In genomic region chr3:149393355-149394165, GRCh38 we compare ENCODE assay signal across 9 cellular contexts. TPM values are rescaled to one million over a fixed set of nuclear protein-coding genes. Genes with fewer than 3 reads are reported as not detected.
A peak's percentile ranks its signal among the peaks of the same experiment; 100 is the strongest.
DNase-seq lines count a peak whose midpoint lies in the region; ATAC-seq, FAIRE-seq and TF ChIP-seq lines count a peak whose summit lies in the region.
"Had no signal": no experiment of that assay in that cellular context is flagged by ENCODE, and none has a peak within 500 bp of the region (broad histone marks: within the 10 kb centered on the region; RNA-seq: fewer than 3 reads in every experiment).

No MANE protein-coding gene starts in this region.

- TF ChIP-seq CTCF in OCI-LY3 (IDR thresholded peaks at IDR 0.05; ENCODE audit: low read depth, low read length) (peak; percentile 97), mammary epithelial cell (conservative IDR thresholded peaks at IDR 0.05 in 1 of 2, IDR thresholded peaks at IDR 0.05 in 1 of 2; ENCODE audit: extremely low read depth in 1 of 2, insufficient read depth in 1 of 2, low read depth in 1 of 2, low read length in 2 of 2) (peak; percentile 93 to 98), kidney epithelial cell (IDR thresholded peaks at IDR 0.05; ENCODE audit: insufficient read depth, low read length, poor library complexity, severe bottlenecking) (peak; percentile 95)

- ATAC-seq in GM21529 (IDR thresholded peaks at IDR 0.05; ENCODE audit: unreplicated experiment) = peak; percentile 82

- no peaks in the 10 kb centered on the region for H4K20me1 ChIP-seq in OCI-LY3 (ENCODE audit: insufficient read depth, low read length)
- H4K20me1 ChIP-seq in mammary epithelial cell (ENCODE audit: insufficient read depth, low read length) = no peaks in the 10 kb centered on the region

- no peak overlapping the region for H3K27ac ChIP-seq in OCI-LY3 (ENCODE audit: low read length)
- H3K27ac ChIP-seq in mammary epithelial cell (ENCODE audit: insufficient read depth, low read depth, low read length) = no peak overlapping the region

- no peaks in the 10 kb centered on the region for H3K27me3 ChIP-seq in OCI-LY3 (ENCODE audit: low read depth, low read length)
- no peaks in the 10 kb centered on the region for H3K27me3 ChIP-seq in mammary epithelial cell (ENCODE audit: insufficient read depth, low read length)
- H3K27me3 ChIP-seq in kidney epithelial cell (ENCODE audit: control insufficient read depth, insufficient read depth, low read length) = no peaks in the 10 kb centered on the region

- H3K36me3 ChIP-seq in OCI-LY3 (replicated peaks; ENCODE audit: low read depth, low read length) = no peaks in the 10 kb centered on the region
- H3K36me3 ChIP-seq in mammary epithelial cell (ENCODE audit: insufficient read depth, low read length) = no peaks in the 10 kb centered on the region
- H3K36me3 ChIP-seq in kidney epithelial cell (ENCODE audit: control insufficient read depth, insufficient read depth, low read length) = no peaks in the 10 kb centered on the region

- H3K9ac ChIP-seq in OCI-LY3 (ENCODE audit: low read length) (no peak overlapping the region), mammary epithelial cell (ENCODE audit: insufficient read depth, low read length) (no peak overlapping the region)

- peak; percentile 44 for DNase-seq in Jurkat, Clone E6-1 (ENCODE audit: low read depth, low spot score)
- DNase-seq in mammary epithelial cell = peak; percentile 58
- no peak for DNase-seq in kidney epithelial cell (ENCODE audit: low read depth)
- peak; percentile 51 for DNase-seq in stimulated activated CD8-positive, alpha-beta memory T cell treated with anti-CD3 and anti-CD28 coated beads, Interleukin-4, amount 100 ng/mL, for 48 hours
- DNase-seq in stimulated activated naive CD4-positive, alpha-beta T cell (lab: John Stamatoyannopoulos, UW) = no peak
- DNase-seq: activated T-cell treated with anti-CD3 and anti-CD28 coated beads, Interleukin-2, amount 50 U/mL, for 4 hours had no signal

- H2AFZ ChIP-seq in OCI-LY3 (ENCODE audit: low read depth, low read length) (no peak overlapping the region), mammary epithelial cell (ENCODE audit: low read depth, low read length) (no peak overlapping the region)

- no peaks in the 10 kb centered on the region for H3K9me3 ChIP-seq in OCI-LY3 (ENCODE audit: insufficient read depth, low read length)
- H3K9me3 ChIP-seq in mammary epithelial cell (replicated peaks; ENCODE audit: insufficient read depth, low read length) = no peaks in the 10 kb centered on the region

- peak overlapping the region; percentile 26 for H3K4me2 ChIP-seq in OCI-LY3 (ENCODE audit: low read length)
- no peak overlapping the region for H3K4me2 ChIP-seq in mammary epithelial cell (ENCODE audit: insufficient read depth, low read depth, low read length)

- BruUV-seq in mammary epithelial cell (replicated peaks; lab: Mats Ljungman, UMichigan) = no TSS peak

- FAIRE-seq in G401.6 (lab: Jason Lieb, UNC) = peak; percentile 94

- H3K4me3 ChIP-seq in Jurkat, Clone E6-1 (ENCODE audit: low read length) = no peak overlapping the region
- H3K4me3 ChIP-seq in OCI-LY3 (ENCODE audit: low read length) = no peak overlapping the region
- no peak overlapping the region for H3K4me3 ChIP-seq in mammary epithelial cell (replicated peaks in 1 of 3; ENCODE audit: insufficient read depth in 1 of 3, low read depth in 2 of 3, low read length in 3 of 3)
- H3K4me3 ChIP-seq in kidney epithelial cell (ENCODE audit: low read depth, low read length) = no peak overlapping the region

- in situ Hi-C loops in mammary epithelial cell (cut with MboI; ENCODE audit: low sequenced_read_pairs in 2 of 2) = loop anchor here in 1 of 2 donors (10.0 kb wide), 1 partner anchor 81 kb away; the partner anchor contains the start of gene TM4SF4

- dilution Hi-C loops in mammary epithelial cell (cut with HindIII; ENCODE audit: low sequenced_read_pairs) = no loop called here

- H3K4me1 ChIP-seq in OCI-LY3 (ENCODE audit: low read length) (0 out of 2 replicates have a peak, but pooled peaks cover 3% of the 10 kb centered on the region), mammary epithelial cell (ENCODE audit: insufficient read depth, low read length) (peaks cover 10% of the 10 kb centered on the region)

- 50% methylated on average over 4 of the region's 4 CpGs for WGBS in mammary epithelial cell (ENCODE audit: low coverage, missing lambda C conversion rate)

- CTCF ChIA-PET in mammary epithelial cell (lab: Charles Lee; ENCODE audit: low non-redundant PET) = no interaction called here

- H3K79me2 ChIP-seq in OCI-LY3 (ENCODE audit: low read length) = no peaks in the 10 kb centered on the region
- H3K79me2 ChIP-seq in mammary epithelial cell (ENCODE audit: insufficient read depth, low read length) = no peaks in the 10 kb centered on the region

- intact Hi-C loops in mammary epithelial cell (cut with micrococcal nuclease) = loop anchor here (1.0 to 10.0 kb wide), 4 partner anchors 41 to 361 kb away; partner anchors contain the start of gene COMMD2

RNA-seq across cellular contexts. Expression of gene TM4SF1, which starts 16.1 kb away (rescaled TPM):
- not detected for polyA plus RNA-seq in Jurkat, Clone E6-1 (2012; ENCODE audit: insufficient read depth, insufficient read length)
- total RNA-seq in mammary epithelial cell = 100 to 1,000 TPM; 121 to 246 TPM
- 285 TPM for polyA plus RNA-seq in mammary epithelial cell
- polyA minus RNA-seq in mammary epithelial cell = 178 TPM
- 43.0 and 43.2 TPM in 2 replicates for total RNA-seq in kidney epithelial cell

Comparison
In these comparisons a context has a peak if more than half of its experiments do, and no peak if none do; other contexts are left out.
1. DNase-seq: peak in Jurkat, Clone E6-1 (single experiment), mammary epithelial cell (single experiment) and stimulated activated CD8-positive, alpha-beta memory T cell treated with anti-CD3 and anti-CD28 coated beads, Interleukin-4, amount 100 ng/mL, for 48 hours (single experiment); none in kidney epithelial cell (single experiment) and stimulated activated naive CD4-positive, alpha-beta T cell (0 of 6).
2. Peak in every context shown above with its lines, with median percentiles within 50 percentile points of each other: CTCF ChIP-seq.